In genomic region chr2:129748250-129748649, GRCh38 we compare ENCODE assay signal across 1 cellular context.
TF ChIP-seq lines count a peak whose summit lies in the region.

No MANE protein-coding gene starts in this region.

TF ChIP-seq in H1, 55 proteins besides CTCF, POLR2A, EP300 and RAD21:
- TF ChIP-seq RBBP5 (IDR thresholded peaks at IDR 0.05; ENCODE audit: borderline replicate concordance, low read depth, low read length) (no peak), SRF (IDR thresholded peaks at IDR 0.05; ENCODE audit: low read depth, low read length) (no peak), SIX5 (IDR thresholded peaks at IDR 0.05; ENCODE audit: low read depth, low read length) (no peak), HDAC2 (IDR thresholded peaks at IDR 0.05; ENCODE audit: borderline replicate concordance in 1 of 2, low read depth in 2 of 2, low read length in 2 of 2) (no peak), SIRT6 (IDR thresholded peaks at IDR 0.05; ENCODE audit: low read length) (no peak), FOSL1 (IDR thresholded peaks at IDR 0.05; ENCODE audit: insufficient read depth, low read depth, low read length) (no peak), JUN (IDR thresholded peaks at IDR 0.05; ENCODE audit: low read depth, low read length) (no peak), CTBP2 (IDR thresholded peaks at IDR 0.05; ENCODE audit: borderline replicate concordance, insufficient read depth, insufficient read length, low read length) (no peak), POU5F1 (IDR thresholded peaks at IDR 0.05; ENCODE audit: low read depth, low read length) (no peak), SP2 (IDR thresholded peaks at IDR 0.05; ENCODE audit: low read length) (no peak), ZNF274 (IDR thresholded peaks at IDR 0.05; ENCODE audit: borderline replicate concordance, extremely low read depth, low read length) (no peak), CHD2 (IDR thresholded peaks at IDR 0.05; ENCODE audit: low read length) (no peak), SIN3A (conservative IDR thresholded peaks at IDR 0.05 in 1 of 2, IDR thresholded peaks at IDR 0.05 in 1 of 2; ENCODE audit: low read depth in 1 of 2, low read length in 2 of 2) (no peak), YY1 (IDR thresholded peaks at IDR 0.05; ENCODE audit: low read depth, low read length) (no peak), NANOG (IDR thresholded peaks at IDR 0.05; ENCODE audit: insufficient read depth, low read depth, low read length, poor library complexity, severe bottlenecking) (no peak), E2F6 (IDR thresholded peaks at IDR 0.05) (no peak), CBX8 (IDR thresholded peaks at IDR 0.05; ENCODE audit: borderline replicate concordance, low read depth, low read length) (no peak), RXRA (IDR thresholded peaks at IDR 0.05; ENCODE audit: insufficient read depth, low read depth, low read length) (no peak), TAF7 (optimal IDR thresholded peaks at IDR 0.05; ENCODE audit: borderline replicate concordance, low read depth, low read length) (no peak)
